ENCODE assay signal across 15 cellular contexts in genomic region chr9:71483457-71483856, GRCh38.
"Had no signal": no experiment of that assay in that cellular context is flagged by ENCODE, and none has a peak within 500 bp of the region (broad histone marks: within the 10 kb centered on the region; RNA-seq: fewer than 3 reads in every experiment).

No MANE protein-coding gene starts in this region.

- DNase-seq: activated CD4-positive, alpha-beta T cell treated with anti-CD3 and anti-CD28 coated beads, Interleukin-2, amount 10 ng/mL, durations not matched to agents 24 days and 14 days; activated CD4-positive, CD25-positive, alpha-beta regulatory T cell; activated CD8-positive, alpha-beta T cell treated with anti-CD3 and anti-CD28 coated beads for 36 hours; activated naive CD4-positive, alpha-beta T cell treated with Interleukin-2 at 50 U/mL for 16 hours; activated T-cell treated with anti-CD3 and anti-CD28 coated beads, Interleukin-2, amount 50 U/mL, for 24 hours; endodermal cell; foreskin fibroblast; islet precursor cell; lower lobe of right lung; occipital lobe; stimulated activated CD4-positive, alpha-beta T cell treated with anti-CD3 and anti-CD28 coated beads, Interleukin-12 subunit alpha, Interleukin-12 subunit beta, amount 100 ng/mL, for 4 hours; stimulated activated CD4-positive, alpha-beta T cell treated with anti-CD3 and anti-CD28 coated beads, Interleukin-1b, Interleukin-23, amount 100 ng/mL, for 48 hours; uterus had no signal

- H3K4me1 ChIP-seq: lower lobe of right lung, uterus had no signal

- H3K4me3 ChIP-seq: lower lobe of right lung, tibial nerve, uterus had no signal

- H3K27ac ChIP-seq: epithelial cell of prostate, lower lobe of right lung, tibial nerve, uterus had no signal

- H3K27me3 ChIP-seq: tibial nerve, uterus had no signal

- H3K9me3 ChIP-seq: lower lobe of right lung, tibial nerve, uterus had no signal

- ATAC-seq: activated CD8-positive, alpha-beta T cell treated with anti-CD3 and anti-CD28 coated beads for 36 hours; lower lobe of right lung had no signal

- H3K36me3 ChIP-seq: lower lobe of right lung, tibial nerve, uterus had no signal
